8 cellular contexts compared by ENCODE assay signal in the genomic region with DNA sequence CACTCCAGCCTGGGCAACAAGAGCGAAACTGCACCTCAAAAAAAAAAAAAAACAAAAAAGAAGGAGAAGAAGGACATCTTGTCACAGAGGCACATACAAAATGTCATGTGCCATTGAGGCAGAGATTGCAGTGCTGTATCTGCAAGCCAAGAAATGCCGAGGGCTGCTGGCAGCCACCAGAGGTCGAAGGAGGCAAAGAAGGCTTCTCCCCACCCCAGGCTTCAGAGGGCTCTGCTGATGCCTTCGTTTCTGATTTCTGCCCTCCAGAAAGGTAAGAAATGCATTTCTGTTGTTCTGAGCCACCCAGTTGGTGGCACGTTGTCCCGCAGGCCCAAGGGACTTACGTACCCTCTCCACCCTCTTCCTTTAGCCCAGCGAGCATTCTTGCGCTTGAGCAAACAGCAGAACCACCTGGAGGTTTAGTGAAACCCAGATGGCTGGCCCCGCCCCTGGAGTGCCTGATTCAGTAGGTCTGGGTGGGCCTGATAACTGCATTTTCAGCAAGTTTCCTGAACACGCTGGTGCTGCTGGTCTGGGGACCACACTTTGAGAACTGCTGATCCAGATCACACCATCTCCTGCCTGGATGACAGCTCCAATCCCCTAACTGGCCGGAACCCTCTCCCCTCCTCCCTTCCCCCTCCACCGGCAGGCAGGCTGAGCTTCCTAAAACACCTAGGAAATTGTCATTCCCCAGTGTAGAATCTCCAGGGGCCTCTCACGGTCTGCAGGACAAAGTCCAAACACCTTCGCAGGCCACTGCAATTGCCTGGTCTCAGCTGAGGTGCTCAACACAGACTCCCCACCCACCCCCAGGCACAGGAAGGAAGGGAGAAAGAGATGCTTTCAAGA. TPM values are rescaled to one million over a fixed set of nuclear protein-coding genes. Genes with fewer than 3 reads are reported as not detected.
A peak's percentile ranks its signal among the peaks of the same experiment; 100 is the strongest.
DNase-seq lines count a peak whose midpoint lies in the region; ATAC-seq and TF ChIP-seq lines count a peak whose summit lies in the region.

No MANE protein-coding gene starts in this region.

- no peaks in the 10 kb centered on the region for H3K9me3 ChIP-seq in heart left ventricle

- TF ChIP-seq CTCF in KMS-11 (conservative IDR thresholded peaks at IDR 0.05; ENCODE audit: low read depth, low read length), result no peak
- TF ChIP-seq CTCF in heart left ventricle (IDR thresholded peaks at IDR 0.05), result no peak

- intact Hi-C loops in heart left ventricle (cut with DNase I), result no loop called here

- H3K27me3 ChIP-seq in KMS-11 (ENCODE audit: insufficient read depth, low read depth) (no peaks in the 10 kb centered on the region), heart left ventricle (no peaks in the 10 kb centered on the region)

- in situ Hi-C loops in G401 (cut with HindIII; ENCODE audit: low sequenced_read_pairs), result no loop called here

- H3K36me3 ChIP-seq in KMS-11 (ENCODE audit: insufficient read depth) (no peaks in the 10 kb centered on the region), heart left ventricle (no peaks in the 10 kb centered on the region)

- H3K79me2 ChIP-seq in KMS-11 (ENCODE audit: insufficient read depth, low read depth), result no peaks in the 10 kb centered on the region

- peak overlapping the region; percentile 56 for H3K9ac ChIP-seq in KMS-11

- ATAC-seq in GM18511 (IDR thresholded peaks at IDR 0.05; ENCODE audit: unreplicated experiment), result peak; percentile 93
- peak; percentile 92 for ATAC-seq in GM21737 (IDR thresholded peaks at IDR 0.05; ENCODE audit: unreplicated experiment)
- ATAC-seq in left lobe of liver, result peak; percentile 51
- ATAC-seq in heart left ventricle, result no peak

- no peak for TF ChIP-seq POLR2A in heart left ventricle (IDR thresholded peaks at IDR 0.05)

- 60 to 73% (median 69%) methylated on average over 15 of the region's 15 CpGs for WGBS in heart left ventricle, 4 donors

- H3K4me3 ChIP-seq in KMS-11 (IDR thresholded peaks at IDR 0.05; ENCODE audit: insufficient read depth, low read depth, low read length) (no peak overlapping the region), heart left ventricle (no peak overlapping the region)

- DNase-seq in left lobe of liver (ENCODE audit: low spot score) (no peak), G401 (ENCODE audit: low spot score) (no peak), heart left ventricle (no peak)
- DNase-seq in stimulated activated naive CD4-positive, alpha-beta T cell treated with Interleukin-2 at 50 U/mL for 16 hours (lab: John Stamatoyannopoulos, UW), result no peak
- DNase-seq in activated CD8-positive, alpha-beta memory T cell treated with anti-CD3 and anti-CD28 coated beads for 24 hours, result no peak

- H2AFZ ChIP-seq in KMS-11 (ENCODE audit: low read depth), result peak overlapping the region; percentile 60; the same call in 1 of the 2 replicates

- peaks cover 41% of the 10 kb centered on the region for H3K4me1 ChIP-seq in KMS-11 (ENCODE audit: low read depth, poor library complexity, severe bottlenecking)
- peaks cover 0 to 14% (median 0%) of the 10 kb centered on the region in 12 donors for H3K4me1 ChIP-seq in heart left ventricle

- H3K27ac ChIP-seq in KMS-11 (peak overlapping the region; percentile 92), heart left ventricle (no peak overlapping the region)

- peak overlapping the region; percentile 88 for H3K4me2 ChIP-seq in KMS-11

- no peaks in the 10 kb centered on the region for H4K20me1 ChIP-seq in KMS-11 (ENCODE audit: insufficient read depth)

RNA-seq across cellular contexts. Expression of a gene that starts 21.1 kb away (rescaled TPM):
- total RNA-seq in left lobe of liver (170 TPM), heart left ventricle (10 to 100 TPM in 8 of 9 donors, 1 to 10 TPM in 1; 6.9 to 21.7 (median 15.2) TPM)
- total RNA-seq in G401 (2014; rRNA removed; shearing (Covaris generic)), result 106 and 107 TPM in 2 replicates
- 1 to 10 TPM; 8.3 to 8.8 TPM for polyA plus RNA-seq in heart left ventricle

RNA-seq across cellular contexts. Expression of a gene that starts 29.6 kb away (rescaled TPM):
- total RNA-seq in left lobe of liver (436 TPM), heart left ventricle (1,000 to 10,000 TPM in 8 of 9 donors, 100 to 1,000 TPM in 1; 811 to 2,185 (median 1,239) TPM)
- total RNA-seq in G401 (2014; rRNA removed; shearing (Covaris generic)), result 869 and 1,083 TPM in 2 replicates
- polyA plus RNA-seq in heart left ventricle, result 1,000 to 10,000 TPM; 1,238 to 1,403 TPM

Comparison
In these comparisons a context has a peak if more than half of its experiments do, and no peak if none do; other contexts are left out.
1. ATAC-seq: peak in GM18511 (single experiment), GM21737 (single experiment) and left lobe of liver (single experiment); none in heart left ventricle (0 of 4).